ENCODE assay signal across 1 cellular context in the genomic region with DNA sequence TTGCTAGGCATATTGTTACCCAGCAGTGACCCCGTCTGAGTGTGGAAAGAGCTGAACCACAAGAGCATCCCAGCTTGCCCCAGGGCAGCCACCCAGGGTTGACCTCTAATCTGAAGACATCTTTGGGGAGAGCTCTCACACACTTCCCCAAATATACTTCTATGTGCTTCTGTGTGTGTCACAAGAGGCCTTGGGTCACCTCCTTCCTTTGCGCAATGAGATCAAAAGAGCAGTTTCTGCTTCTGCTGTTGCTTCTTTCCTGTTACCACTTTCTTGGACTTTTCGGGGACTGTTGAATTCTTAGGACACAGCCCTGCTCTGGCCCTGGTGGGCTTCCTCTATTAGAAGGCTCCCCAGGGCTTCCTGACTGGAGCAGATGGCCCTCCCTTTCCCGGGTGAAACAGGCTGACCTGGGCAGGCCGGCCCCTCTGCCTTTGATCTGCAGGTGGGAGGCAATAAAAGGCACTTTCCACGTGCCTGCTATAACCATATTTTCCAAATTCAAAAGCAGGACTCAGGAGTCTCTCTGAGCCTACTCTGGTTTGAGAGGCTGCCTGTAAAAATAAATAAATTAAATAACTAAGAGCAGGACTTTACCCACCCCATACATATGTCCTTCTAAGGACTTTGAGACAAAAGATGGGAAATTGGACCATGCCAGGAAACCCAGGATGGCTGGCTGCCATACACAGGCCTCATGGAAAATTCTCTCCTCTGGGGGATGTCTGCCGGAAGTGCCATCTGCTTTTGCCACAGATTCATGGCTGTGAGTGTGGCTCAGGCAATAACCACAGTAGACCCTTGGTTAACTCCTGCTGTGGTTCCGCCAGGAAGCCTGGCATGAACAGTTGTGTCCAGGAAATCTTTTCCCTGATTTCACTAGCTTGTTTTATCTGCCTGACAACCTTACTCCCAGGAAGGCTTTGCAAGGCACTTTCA.
TF ChIP-seq lines count a peak whose summit lies in the region.

No MANE protein-coding gene starts in this region.

TF ChIP-seq in K562, 482 proteins besides CTCF, POLR2A, EP300 and RAD21 (continues in another document):
- TF ChIP-seq, protein P1, sequence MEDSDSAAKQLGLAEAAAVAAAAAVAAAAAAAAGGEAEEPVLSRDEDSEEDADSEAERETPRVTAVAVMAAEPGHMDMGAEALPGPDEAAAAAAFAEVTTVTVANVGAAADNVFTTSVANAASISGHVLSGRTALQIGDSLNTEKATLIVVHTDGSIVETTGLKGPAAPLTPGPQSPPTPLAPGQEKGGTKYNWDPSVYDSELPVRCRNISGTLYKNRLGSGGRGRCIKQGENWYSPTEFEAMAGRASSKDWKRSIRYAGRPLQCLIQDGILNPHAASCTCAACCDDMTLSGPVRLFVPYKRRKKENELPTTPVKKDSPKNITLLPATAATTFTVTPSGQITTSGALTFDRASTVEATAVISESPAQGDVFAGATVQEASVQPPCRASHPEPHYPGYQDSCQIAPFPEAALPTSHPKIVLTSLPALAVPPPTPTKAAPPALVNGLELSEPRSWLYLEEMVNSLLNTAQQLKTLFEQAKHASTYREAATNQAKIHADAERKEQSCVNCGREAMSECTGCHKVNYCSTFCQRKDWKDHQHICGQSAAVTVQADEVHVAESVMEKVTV (CRISPR knock-in tag; IDR thresholded peaks at IDR 0.05) = no peak
- TF ChIP-seq, protein P2, sequence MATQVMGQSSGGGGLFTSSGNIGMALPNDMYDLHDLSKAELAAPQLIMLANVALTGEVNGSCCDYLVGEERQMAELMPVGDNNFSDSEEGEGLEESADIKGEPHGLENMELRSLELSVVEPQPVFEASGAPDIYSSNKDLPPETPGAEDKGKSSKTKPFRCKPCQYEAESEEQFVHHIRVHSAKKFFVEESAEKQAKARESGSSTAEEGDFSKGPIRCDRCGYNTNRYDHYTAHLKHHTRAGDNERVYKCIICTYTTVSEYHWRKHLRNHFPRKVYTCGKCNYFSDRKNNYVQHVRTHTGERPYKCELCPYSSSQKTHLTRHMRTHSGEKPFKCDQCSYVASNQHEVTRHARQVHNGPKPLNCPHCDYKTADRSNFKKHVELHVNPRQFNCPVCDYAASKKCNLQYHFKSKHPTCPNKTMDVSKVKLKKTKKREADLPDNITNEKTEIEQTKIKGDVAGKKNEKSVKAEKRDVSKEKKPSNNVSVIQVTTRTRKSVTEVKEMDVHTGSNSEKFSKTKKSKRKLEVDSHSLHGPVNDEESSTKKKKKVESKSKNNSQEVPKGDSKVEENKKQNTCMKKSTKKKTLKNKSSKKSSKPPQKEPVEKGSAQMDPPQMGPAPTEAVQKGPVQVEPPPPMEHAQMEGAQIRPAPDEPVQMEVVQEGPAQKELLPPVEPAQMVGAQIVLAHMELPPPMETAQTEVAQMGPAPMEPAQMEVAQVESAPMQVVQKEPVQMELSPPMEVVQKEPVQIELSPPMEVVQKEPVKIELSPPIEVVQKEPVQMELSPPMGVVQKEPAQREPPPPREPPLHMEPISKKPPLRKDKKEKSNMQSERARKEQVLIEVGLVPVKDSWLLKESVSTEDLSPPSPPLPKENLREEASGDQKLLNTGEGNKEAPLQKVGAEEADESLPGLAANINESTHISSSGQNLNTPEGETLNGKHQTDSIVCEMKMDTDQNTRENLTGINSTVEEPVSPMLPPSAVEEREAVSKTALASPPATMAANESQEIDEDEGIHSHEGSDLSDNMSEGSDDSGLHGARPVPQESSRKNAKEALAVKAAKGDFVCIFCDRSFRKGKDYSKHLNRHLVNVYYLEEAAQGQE (CRISPR knock-in tag; IDR thresholded peaks at IDR 0.05; ENCODE audit: low read depth) = no peak
- no peak for TF ChIP-seq TEAD4 (IDR thresholded peaks at IDR 0.05; ENCODE audit: low read length)
- no peak for TF ChIP-seq TEAD4 (CRISPR knock-in tag; IDR thresholded peaks at IDR 0.05; ENCODE audit: borderline replicate concordance)
- peak; percentile 50; the same call in 1 of the 2 replicates for TF ChIP-seq LEF1 (IDR thresholded peaks at IDR 0.05)
- TF ChIP-seq MCM5 (IDR thresholded peaks at IDR 0.05; ENCODE audit: low read depth) = no peak
- TF ChIP-seq ZNF124 (CRISPR knock-in tag; IDR thresholded peaks at IDR 0.05) = no peak
- TF ChIP-seq, protein P3, sequence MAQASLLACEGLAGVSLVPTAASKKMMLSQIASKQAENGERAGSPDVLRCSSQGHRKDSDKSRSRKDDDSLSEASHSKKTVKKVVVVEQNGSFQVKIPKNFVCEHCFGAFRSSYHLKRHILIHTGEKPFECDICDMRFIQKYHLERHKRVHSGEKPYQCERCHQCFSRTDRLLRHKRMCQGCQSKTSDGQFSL (CRISPR knock-in tag; IDR thresholded peaks at IDR 0.05) = no peak
- TF ChIP-seq, protein P3 (tag; IDR thresholded peaks at IDR 0.05) = no peak
- TF ChIP-seq, protein P4, sequence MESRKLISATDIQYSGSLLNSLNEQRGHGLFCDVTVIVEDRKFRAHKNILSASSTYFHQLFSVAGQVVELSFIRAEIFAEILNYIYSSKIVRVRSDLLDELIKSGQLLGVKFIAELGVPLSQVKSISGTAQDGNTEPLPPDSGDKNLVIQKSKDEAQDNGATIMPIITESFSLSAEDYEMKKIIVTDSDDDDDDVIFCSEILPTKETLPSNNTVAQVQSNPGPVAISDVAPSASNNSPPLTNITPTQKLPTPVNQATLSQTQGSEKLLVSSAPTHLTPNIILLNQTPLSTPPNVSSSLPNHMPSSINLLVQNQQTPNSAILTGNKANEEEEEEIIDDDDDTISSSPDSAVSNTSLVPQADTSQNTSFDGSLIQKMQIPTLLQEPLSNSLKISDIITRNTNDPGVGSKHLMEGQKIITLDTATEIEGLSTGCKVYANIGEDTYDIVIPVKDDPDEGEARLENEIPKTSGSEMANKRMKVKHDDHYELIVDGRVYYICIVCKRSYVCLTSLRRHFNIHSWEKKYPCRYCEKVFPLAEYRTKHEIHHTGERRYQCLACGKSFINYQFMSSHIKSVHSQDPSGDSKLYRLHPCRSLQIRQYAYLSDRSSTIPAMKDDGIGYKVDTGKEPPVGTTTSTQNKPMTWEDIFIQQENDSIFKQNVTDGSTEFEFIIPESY (CRISPR knock-in tag; IDR thresholded peaks at IDR 0.05) = no peak
- TF ChIP-seq, protein P5, sequence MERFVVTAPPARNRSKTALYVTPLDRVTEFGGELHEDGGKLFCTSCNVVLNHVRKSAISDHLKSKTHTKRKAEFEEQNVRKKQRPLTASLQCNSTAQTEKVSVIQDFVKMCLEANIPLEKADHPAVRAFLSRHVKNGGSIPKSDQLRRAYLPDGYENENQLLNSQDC (CRISPR knock-in tag; IDR thresholded peaks at IDR 0.05) = no peak
- TF ChIP-seq, protein P6, sequence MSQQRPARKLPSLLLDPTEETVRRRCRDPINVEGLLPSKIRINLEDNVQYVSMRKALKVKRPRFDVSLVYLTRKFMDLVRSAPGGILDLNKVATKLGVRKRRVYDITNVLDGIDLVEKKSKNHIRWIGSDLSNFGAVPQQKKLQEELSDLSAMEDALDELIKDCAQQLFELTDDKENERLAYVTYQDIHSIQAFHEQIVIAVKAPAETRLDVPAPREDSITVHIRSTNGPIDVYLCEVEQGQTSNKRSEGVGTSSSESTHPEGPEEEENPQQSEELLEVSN (IDR thresholded peaks at IDR 0.05; ENCODE audit: borderline replicate concordance in 1 of 2, extremely low read depth in 1 of 2, insufficient read depth in 1 of 2, insufficient read length in 1 of 2, low read depth in 1 of 2, low read length in 1 of 2, poor library complexity in 1 of 2, severe bottlenecking in 1 of 2) = no peak
- TF ChIP-seq CBFB (CRISPR knock-in tag; IDR thresholded peaks at IDR 0.05) = no peak
- TF ChIP-seq ZNF551 (CRISPR knock-in tag; IDR thresholded peaks at IDR 0.05) = no peak
- TF ChIP-seq NRF1 (conservative IDR thresholded peaks at IDR 0.05 in 1 of 2, IDR thresholded peaks at IDR 0.05 in 1 of 2) = 0 out of 4 replicates have a peak, but pooled peaks of 1 of the 2 experiments have one; percentile 21
- TF ChIP-seq TCF3 (CRISPR knock-in tag; IDR thresholded peaks at IDR 0.05) = 0 out of 2 replicates have a peak, but pooled peaks have one; percentile 13
- TF ChIP-seq TCFL5 (CRISPR knock-in tag; conservative IDR thresholded peaks at IDR 0.05) = no peak
- TF ChIP-seq, protein P7, sequence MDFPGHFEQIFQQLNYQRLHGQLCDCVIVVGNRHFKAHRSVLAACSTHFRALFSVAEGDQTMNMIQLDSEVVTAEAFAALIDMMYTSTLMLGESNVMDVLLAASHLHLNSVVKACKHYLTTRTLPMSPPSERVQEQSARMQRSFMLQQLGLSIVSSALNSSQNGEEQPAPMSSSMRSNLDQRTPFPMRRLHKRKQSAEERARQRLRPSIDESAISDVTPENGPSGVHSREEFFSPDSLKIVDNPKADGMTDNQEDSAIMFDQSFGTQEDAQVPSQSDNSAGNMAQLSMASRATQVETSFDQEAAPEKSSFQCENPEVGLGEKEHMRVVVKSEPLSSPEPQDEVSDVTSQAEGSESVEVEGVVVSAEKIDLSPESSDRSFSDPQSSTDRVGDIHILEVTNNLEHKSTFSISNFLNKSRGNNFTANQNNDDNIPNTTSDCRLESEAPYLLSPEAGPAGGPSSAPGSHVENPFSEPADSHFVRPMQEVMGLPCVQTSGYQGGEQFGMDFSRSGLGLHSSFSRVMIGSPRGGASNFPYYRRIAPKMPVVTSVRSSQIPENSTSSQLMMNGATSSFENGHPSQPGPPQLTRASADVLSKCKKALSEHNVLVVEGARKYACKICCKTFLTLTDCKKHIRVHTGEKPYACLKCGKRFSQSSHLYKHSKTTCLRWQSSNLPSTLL (IDR thresholded peaks at IDR 0.05) = no peak
- TF ChIP-seq CREM (IDR thresholded peaks at IDR 0.05; ENCODE audit: low read depth) = 0 out of 2 replicates have a peak, but pooled peaks have one; percentile 7
- no peak for TF ChIP-seq MYNN (IDR thresholded peaks at IDR 0.05)
- no peak for TF ChIP-seq MYNN (CRISPR knock-in tag; IDR thresholded peaks at IDR 0.05)
- TF ChIP-seq SRF (CRISPR knock-in tag; IDR thresholded peaks at IDR 0.05) = peak in 1 of 2 experiments; percentile 72; a peak in 1 of 4 replicates
- TF ChIP-seq ZFP36 (IDR thresholded peaks at IDR 0.05; ENCODE audit: low read depth, low read length, partially characterized antibody) = no peak
- TF ChIP-seq, protein P8, sequence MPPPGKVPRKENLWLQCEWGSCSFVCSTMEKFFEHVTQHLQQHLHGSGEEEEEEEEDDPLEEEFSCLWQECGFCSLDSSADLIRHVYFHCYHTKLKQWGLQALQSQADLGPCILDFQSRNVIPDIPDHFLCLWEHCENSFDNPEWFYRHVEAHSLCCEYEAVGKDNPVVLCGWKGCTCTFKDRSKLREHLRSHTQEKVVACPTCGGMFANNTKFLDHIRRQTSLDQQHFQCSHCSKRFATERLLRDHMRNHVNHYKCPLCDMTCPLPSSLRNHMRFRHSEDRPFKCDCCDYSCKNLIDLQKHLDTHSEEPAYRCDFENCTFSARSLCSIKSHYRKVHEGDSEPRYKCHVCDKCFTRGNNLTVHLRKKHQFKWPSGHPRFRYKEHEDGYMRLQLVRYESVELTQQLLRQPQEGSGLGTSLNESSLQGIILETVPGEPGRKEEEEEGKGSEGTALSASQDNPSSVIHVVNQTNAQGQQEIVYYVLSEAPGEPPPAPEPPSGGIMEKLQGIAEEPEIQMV (tag; conservative IDR thresholded peaks at IDR 0.05; ENCODE audit: low read depth) = no peak
- no peak for TF ChIP-seq XRCC5 (IDR thresholded peaks at IDR 0.05; ENCODE audit: low read depth, low read length)
- TF ChIP-seq HDAC2 (IDR thresholded peaks at IDR 0.05) = no peak
- TF ChIP-seq ZNF584 (CRISPR knock-in tag; IDR thresholded peaks at IDR 0.05; ENCODE audit: low read depth) = no peak
- TF ChIP-seq DACH1 (IDR thresholded peaks at IDR 0.05; ENCODE audit: partially characterized antibody) = no peak
- TF ChIP-seq, protein P9, sequence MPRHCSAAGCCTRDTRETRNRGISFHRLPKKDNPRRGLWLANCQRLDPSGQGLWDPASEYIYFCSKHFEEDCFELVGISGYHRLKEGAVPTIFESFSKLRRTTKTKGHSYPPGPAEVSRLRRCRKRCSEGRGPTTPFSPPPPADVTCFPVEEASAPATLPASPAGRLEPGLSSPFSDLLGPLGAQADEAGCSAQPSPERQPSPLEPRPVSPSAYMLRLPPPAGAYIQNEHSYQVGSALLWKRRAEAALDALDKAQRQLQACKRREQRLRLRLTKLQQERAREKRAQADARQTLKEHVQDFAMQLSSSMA (CRISPR knock-in tag; IDR thresholded peaks at IDR 0.05) = no peak
- TF ChIP-seq RFX5 (IDR thresholded peaks at IDR 0.05; ENCODE audit: low read depth, low read length) = no peak
- TF ChIP-seq SMARCC2 (IDR thresholded peaks at IDR 0.05; ENCODE audit: low read depth) = no peak
- no peak for TF ChIP-seq ZNF3 (CRISPR knock-in tag; IDR thresholded peaks at IDR 0.05)
- TF ChIP-seq, protein P10, sequence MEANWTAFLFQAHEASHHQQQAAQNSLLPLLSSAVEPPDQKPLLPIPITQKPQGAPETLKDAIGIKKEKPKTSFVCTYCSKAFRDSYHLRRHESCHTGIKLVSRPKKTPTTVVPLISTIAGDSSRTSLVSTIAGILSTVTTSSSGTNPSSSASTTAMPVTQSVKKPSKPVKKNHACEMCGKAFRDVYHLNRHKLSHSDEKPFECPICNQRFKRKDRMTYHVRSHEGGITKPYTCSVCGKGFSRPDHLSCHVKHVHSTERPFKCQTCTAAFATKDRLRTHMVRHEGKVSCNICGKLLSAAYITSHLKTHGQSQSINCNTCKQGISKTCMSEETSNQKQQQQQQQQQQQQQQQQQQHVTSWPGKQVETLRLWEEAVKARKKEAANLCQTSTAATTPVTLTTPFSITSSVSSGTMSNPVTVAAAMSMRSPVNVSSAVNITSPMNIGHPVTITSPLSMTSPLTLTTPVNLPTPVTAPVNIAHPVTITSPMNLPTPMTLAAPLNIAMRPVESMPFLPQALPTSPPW (CRISPR knock-in tag; IDR thresholded peaks at IDR 0.05) = 0 out of 2 replicates have a peak, but pooled peaks have one; percentile 10
- peak in 1 of 2 experiments; percentile 47; a peak in 1 of 4 replicates for TF ChIP-seq MAZ (CRISPR knock-in tag; conservative IDR thresholded peaks at IDR 0.05 in 1 of 2, IDR thresholded peaks at IDR 0.05 in 1 of 2)
